1 cellular context compared by ENCODE assay signal in the genomic region with DNA sequence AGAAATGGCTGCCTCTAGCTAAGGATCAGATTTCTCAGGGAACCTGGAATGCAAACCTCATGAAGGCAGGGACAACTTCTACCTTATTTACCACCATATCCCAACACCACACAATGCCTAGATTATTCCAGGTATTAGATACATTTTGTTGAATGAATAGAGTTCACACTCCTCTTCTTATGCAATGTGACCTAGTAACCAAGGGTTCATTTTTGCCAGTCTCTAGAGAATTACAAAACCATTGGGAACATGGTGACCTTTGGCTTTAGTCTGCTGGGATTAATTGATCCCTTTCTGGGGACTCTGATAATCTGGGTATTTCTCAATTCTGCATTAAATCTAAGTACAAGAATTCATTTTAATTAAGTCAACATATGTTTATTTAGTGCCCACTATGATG.
TF ChIP-seq lines count a peak whose summit lies in the region.

No MANE protein-coding gene starts in this region.

TF ChIP-seq in HepG2, 621 proteins besides CTCF, POLR2A, EP300 and RAD21 (continued from another document and continues in another):
- TF ChIP-seq GATA4 (IDR thresholded peaks at IDR 0.05; ENCODE audit: borderline replicate concordance, low read depth): no peak
- no peak for TF ChIP-seq ZNF800 (CRISPR knock-in tag; IDR thresholded peaks at IDR 0.05)
- TF ChIP-seq, protein P1, sequence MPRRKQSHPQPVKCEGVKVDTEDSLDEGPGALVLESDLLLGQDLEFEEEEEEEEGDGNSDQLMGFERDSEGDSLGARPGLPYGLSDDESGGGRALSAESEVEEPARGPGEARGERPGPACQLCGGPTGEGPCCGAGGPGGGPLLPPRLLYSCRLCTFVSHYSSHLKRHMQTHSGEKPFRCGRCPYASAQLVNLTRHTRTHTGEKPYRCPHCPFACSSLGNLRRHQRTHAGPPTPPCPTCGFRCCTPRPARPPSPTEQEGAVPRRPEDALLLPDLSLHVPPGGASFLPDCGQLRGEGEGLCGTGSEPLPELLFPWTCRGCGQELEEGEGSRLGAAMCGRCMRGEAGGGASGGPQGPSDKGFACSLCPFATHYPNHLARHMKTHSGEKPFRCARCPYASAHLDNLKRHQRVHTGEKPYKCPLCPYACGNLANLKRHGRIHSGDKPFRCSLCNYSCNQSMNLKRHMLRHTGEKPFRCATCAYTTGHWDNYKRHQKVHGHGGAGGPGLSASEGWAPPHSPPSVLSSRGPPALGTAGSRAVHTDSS (CRISPR knock-in tag; conservative IDR thresholded peaks at IDR 0.05): no peak
- no peak for TF ChIP-seq ATRX (CRISPR knock-in tag; IDR thresholded peaks at IDR 0.05; ENCODE audit: borderline replicate concordance)
- no peak for TF ChIP-seq MED8 (CRISPR knock-in tag; IDR thresholded peaks at IDR 0.05; ENCODE audit: insufficient replicate concordance)
- no peak for TF ChIP-seq ZNF572 (CRISPR knock-in tag; IDR thresholded peaks at IDR 0.05)
- peak; percentile 38; the same call in 1 of the 2 replicates for TF ChIP-seq SAP130 (CRISPR knock-in tag; IDR thresholded peaks at IDR 0.05; ENCODE audit: low read depth)
- no peak for TF ChIP-seq BRF2 (CRISPR knock-in tag; IDR thresholded peaks at IDR 0.05)
- TF ChIP-seq ZZZ3 (CRISPR knock-in tag; IDR thresholded peaks at IDR 0.05; ENCODE audit: borderline replicate concordance): no peak
- TF ChIP-seq ARNTL (CRISPR knock-in tag; IDR thresholded peaks at IDR 0.05): no peak
- TF ChIP-seq RARA (CRISPR knock-in tag; IDR thresholded peaks at IDR 0.05): peak; percentile 99
- TF ChIP-seq GABPB1 (CRISPR knock-in tag; IDR thresholded peaks at IDR 0.05): no peak
- TF ChIP-seq RORA (CRISPR knock-in tag; IDR thresholded peaks at IDR 0.05): peak; percentile 86
- TF ChIP-seq DDIT3 (CRISPR knock-in tag; IDR thresholded peaks at IDR 0.05): no peak
- TF ChIP-seq ZNF772 (CRISPR knock-in tag; IDR thresholded peaks at IDR 0.05): no peak
- TF ChIP-seq THAP11 (CRISPR knock-in tag; IDR thresholded peaks at IDR 0.05): peak; percentile 47; the same call in 1 of the 2 replicates
- TF ChIP-seq ZFP1 (CRISPR knock-in tag; IDR thresholded peaks at IDR 0.05): no peak; the same call in 1 of the 2 replicates
- no peak for TF ChIP-seq ZSCAN30 (CRISPR knock-in tag; IDR thresholded peaks at IDR 0.05)
- no peak for TF ChIP-seq ZNF710 (CRISPR knock-in tag; IDR thresholded peaks at IDR 0.05; ENCODE audit: borderline replicate concordance)
- peak; percentile 92 for TF ChIP-seq HNF4A (CRISPR knock-in tag; IDR thresholded peaks at IDR 0.05)
- no peak for TF ChIP-seq SP1 (IDR thresholded peaks at IDR 0.05)
- TF ChIP-seq SP1 (CRISPR knock-in tag; IDR thresholded peaks at IDR 0.05): no peak
- no peak for TF ChIP-seq ZNF761 (CRISPR knock-in tag; conservative IDR thresholded peaks at IDR 0.05)
- TF ChIP-seq PAWR (CRISPR knock-in tag; IDR thresholded peaks at IDR 0.05; ENCODE audit: borderline replicate concordance): no peak
- no peak for TF ChIP-seq ZNF619 (CRISPR knock-in tag; IDR thresholded peaks at IDR 0.05)
- no peak for TF ChIP-seq BATF2 (CRISPR knock-in tag; IDR thresholded peaks at IDR 0.05)
- no peak for TF ChIP-seq PCBP1 (IDR thresholded peaks at IDR 0.05; ENCODE audit: borderline replicate concordance, low read depth, low read length)
- TF ChIP-seq NR2F6 (IDR thresholded peaks at IDR 0.05): peak; percentile 90
- peak; percentile 90 for TF ChIP-seq NR2F6 (CRISPR knock-in tag; IDR thresholded peaks at IDR 0.05)
- peak; percentile 79 for TF ChIP-seq NR2C2 (CRISPR knock-in tag; IDR thresholded peaks at IDR 0.05; ENCODE audit: borderline replicate concordance)
- no peak for TF ChIP-seq SIX4 (CRISPR knock-in tag; IDR thresholded peaks at IDR 0.05)
- TF ChIP-seq SRSF9 (IDR thresholded peaks at IDR 0.05; ENCODE audit: borderline replicate concordance, insufficient read depth, low read depth, low read length, poor library complexity, severe bottlenecking): no peak
- no peak for TF ChIP-seq DBP (CRISPR knock-in tag; IDR thresholded peaks at IDR 0.05; ENCODE audit: not compliant biosample characterization)
- TF ChIP-seq RBAK (CRISPR knock-in tag; IDR thresholded peaks at IDR 0.05): no peak
- no peak for TF ChIP-seq NR3C1 (CRISPR knock-in tag; IDR thresholded peaks at IDR 0.05)
- TF ChIP-seq ZBTB7A (CRISPR knock-in tag; IDR thresholded peaks at IDR 0.05): no peak
- TF ChIP-seq LCORL (IDR thresholded peaks at IDR 0.05): no peak
- TF ChIP-seq LCORL (CRISPR knock-in tag; IDR thresholded peaks at IDR 0.05): no peak
- no peak for TF ChIP-seq ZBTB43 (CRISPR knock-in tag; conservative IDR thresholded peaks at IDR 0.05)
- TF ChIP-seq ZNF704 (CRISPR knock-in tag; IDR thresholded peaks at IDR 0.05; ENCODE audit: borderline replicate concordance): no peak
- TF ChIP-seq FOSL2 (CRISPR knock-in tag; IDR thresholded peaks at IDR 0.05): no peak
- TF ChIP-seq ARID2 (CRISPR knock-in tag; IDR thresholded peaks at IDR 0.05; ENCODE audit: borderline replicate concordance): no peak
- TF ChIP-seq SCMH1 (CRISPR knock-in tag; IDR thresholded peaks at IDR 0.05; ENCODE audit: borderline replicate concordance): no peak
- no peak for TF ChIP-seq ATF5 (CRISPR knock-in tag; IDR thresholded peaks at IDR 0.05; ENCODE audit: low read depth)
- 0 out of 2 replicates have a peak, but pooled peaks have one; percentile 20 for TF ChIP-seq ZBTB37 (CRISPR knock-in tag; IDR thresholded peaks at IDR 0.05)
- TF ChIP-seq, protein P2, sequence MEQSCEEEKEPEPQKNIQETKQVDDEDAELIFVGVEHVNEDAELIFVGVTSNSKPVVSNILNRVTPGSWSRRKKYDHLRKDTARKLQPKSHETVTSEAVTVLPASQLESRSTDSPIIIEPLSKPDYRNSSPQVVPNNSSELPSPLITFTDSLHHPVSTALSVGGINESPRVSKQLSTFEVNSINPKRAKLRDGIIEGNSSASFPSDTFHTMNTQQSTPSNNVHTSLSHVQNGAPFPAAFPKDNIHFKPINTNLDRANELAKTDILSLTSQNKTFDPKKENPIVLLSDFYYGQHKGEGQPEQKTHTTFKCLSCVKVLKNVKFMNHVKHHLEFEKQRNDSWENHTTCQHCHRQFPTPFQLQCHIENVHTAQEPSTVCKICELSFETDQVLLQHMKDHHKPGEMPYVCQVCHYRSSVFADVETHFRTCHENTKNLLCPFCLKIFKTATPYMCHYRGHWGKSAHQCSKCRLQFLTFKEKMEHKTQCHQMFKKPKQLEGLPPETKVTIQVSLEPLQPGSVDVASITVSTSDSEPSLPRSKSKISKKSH (CRISPR knock-in tag; IDR thresholded peaks at IDR 0.05; ENCODE audit: borderline replicate concordance): no peak
- 0 out of 2 replicates have a peak, but pooled peaks have one; percentile 45 for TF ChIP-seq ZNF614 (CRISPR knock-in tag; IDR thresholded peaks at IDR 0.05; ENCODE audit: borderline replicate concordance)
- TF ChIP-seq, protein P3, sequence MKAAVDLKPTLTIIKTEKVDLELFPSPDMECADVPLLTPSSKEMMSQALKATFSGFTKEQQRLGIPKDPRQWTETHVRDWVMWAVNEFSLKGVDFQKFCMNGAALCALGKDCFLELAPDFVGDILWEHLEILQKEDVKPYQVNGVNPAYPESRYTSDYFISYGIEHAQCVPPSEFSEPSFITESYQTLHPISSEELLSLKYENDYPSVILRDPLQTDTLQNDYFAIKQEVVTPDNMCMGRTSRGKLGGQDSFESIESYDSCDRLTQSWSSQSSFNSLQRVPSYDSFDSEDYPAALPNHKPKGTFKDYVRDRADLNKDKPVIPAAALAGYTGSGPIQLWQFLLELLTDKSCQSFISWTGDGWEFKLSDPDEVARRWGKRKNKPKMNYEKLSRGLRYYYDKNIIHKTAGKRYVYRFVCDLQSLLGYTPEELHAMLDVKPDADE (CRISPR knock-in tag; IDR thresholded peaks at IDR 0.05): no peak
- TF ChIP-seq RFX1 (IDR thresholded peaks at IDR 0.05): no peak
- peak; percentile 88 for TF ChIP-seq ZMYM4 (CRISPR knock-in tag; IDR thresholded peaks at IDR 0.05)
- TF ChIP-seq KDM3A (CRISPR knock-in tag; IDR thresholded peaks at IDR 0.05; ENCODE audit: low read depth): no peak
- no peak for TF ChIP-seq DNMT3B (CRISPR knock-in tag; conservative IDR thresholded peaks at IDR 0.05)
- no peak for TF ChIP-seq ZSCAN25 (CRISPR knock-in tag; IDR thresholded peaks at IDR 0.05)
- TF ChIP-seq ZKSCAN1 (IDR thresholded peaks at IDR 0.05; ENCODE audit: low read length): no peak
